Comparison of ENCODE assay signal across 1 cellular context in the genomic region with DNA sequence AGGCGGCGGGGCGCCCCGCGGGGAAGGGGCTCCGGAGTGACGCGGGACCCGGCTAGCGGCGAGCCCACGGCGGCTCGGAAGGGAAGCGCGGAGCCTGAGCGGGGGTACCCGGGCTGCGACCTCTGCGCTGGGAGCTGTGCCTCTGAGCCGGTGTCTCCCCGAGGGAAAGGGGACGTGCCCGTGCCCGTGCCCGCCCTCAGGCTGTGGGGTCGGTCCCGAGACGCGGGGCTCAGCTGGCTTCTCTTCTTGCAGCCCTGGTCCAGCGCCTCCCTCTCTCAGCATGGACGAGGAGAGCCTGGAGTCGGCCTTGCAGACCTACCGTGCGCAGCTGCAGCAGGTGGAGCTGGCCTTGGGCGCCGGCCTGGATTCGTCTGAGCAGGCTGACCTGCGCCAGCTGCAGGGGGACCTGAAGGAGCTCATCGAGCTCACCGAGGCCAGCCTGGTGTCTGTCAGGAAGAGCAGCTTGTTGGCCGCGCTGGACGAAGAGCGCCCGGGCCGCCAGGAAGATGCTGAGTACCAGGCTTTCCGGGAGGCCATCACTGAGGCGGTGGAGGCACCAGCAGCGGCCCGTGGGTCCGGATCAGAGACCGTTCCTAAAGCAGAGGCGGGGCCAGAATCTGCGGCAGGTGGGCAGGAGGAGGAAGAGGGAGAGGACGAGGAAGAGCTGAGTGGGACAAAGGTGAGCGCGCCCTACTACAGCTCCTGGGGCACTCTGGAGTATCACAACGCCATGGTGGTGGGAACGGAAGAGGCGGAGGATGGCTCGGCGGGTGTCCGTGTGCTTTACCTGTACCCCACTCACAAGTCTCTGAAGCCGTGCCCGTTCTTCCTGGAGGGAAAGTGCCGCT.
TF ChIP-seq lines count a peak whose summit lies in the region.

No MANE protein-coding gene starts in this region.

TF ChIP-seq in HepG2, 621 proteins besides CTCF, POLR2A, EP300 and RAD21 (continued from another document and continues in another):
- TF ChIP-seq, protein P1, sequence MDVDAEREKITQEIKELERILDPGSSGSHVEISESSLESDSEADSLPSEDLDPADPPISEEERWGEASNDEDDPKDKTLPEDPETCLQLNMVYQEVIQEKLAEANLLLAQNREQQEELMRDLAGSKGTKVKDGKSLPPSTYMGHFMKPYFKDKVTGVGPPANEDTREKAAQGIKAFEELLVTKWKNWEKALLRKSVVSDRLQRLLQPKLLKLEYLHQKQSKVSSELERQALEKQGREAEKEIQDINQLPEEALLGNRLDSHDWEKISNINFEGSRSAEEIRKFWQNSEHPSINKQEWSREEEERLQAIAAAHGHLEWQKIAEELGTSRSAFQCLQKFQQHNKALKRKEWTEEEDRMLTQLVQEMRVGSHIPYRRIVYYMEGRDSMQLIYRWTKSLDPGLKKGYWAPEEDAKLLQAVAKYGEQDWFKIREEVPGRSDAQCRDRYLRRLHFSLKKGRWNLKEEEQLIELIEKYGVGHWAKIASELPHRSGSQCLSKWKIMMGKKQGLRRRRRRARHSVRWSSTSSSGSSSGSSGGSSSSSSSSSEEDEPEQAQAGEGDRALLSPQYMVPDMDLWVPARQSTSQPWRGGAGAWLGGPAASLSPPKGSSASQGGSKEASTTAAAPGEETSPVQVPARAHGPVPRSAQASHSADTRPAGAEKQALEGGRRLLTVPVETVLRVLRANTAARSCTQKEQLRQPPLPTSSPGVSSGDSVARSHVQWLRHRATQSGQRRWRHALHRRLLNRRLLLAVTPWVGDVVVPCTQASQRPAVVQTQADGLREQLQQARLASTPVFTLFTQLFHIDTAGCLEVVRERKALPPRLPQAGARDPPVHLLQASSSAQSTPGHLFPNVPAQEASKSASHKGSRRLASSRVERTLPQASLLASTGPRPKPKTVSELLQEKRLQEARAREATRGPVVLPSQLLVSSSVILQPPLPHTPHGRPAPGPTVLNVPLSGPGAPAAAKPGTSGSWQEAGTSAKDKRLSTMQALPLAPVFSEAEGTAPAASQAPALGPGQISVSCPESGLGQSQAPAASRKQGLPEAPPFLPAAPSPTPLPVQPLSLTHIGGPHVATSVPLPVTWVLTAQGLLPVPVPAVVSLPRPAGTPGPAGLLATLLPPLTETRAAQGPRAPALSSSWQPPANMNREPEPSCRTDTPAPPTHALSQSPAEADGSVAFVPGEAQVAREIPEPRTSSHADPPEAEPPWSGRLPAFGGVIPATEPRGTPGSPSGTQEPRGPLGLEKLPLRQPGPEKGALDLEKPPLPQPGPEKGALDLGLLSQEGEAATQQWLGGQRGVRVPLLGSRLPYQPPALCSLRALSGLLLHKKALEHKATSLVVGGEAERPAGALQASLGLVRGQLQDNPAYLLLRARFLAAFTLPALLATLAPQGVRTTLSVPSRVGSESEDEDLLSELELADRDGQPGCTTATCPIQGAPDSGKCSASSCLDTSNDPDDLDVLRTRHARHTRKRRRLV (CRISPR knock-in tag; IDR thresholded peaks at IDR 0.05), result 0 out of 2 replicates have a peak, but pooled peaks have one; percentile 22
- TF ChIP-seq, protein P2, sequence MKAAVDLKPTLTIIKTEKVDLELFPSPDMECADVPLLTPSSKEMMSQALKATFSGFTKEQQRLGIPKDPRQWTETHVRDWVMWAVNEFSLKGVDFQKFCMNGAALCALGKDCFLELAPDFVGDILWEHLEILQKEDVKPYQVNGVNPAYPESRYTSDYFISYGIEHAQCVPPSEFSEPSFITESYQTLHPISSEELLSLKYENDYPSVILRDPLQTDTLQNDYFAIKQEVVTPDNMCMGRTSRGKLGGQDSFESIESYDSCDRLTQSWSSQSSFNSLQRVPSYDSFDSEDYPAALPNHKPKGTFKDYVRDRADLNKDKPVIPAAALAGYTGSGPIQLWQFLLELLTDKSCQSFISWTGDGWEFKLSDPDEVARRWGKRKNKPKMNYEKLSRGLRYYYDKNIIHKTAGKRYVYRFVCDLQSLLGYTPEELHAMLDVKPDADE (CRISPR knock-in tag; IDR thresholded peaks at IDR 0.05), result 0 out of 2 replicates have a peak, but pooled peaks have one; percentile 51
- TF ChIP-seq KDM2A (CRISPR knock-in tag; IDR thresholded peaks at IDR 0.05; ENCODE audit: borderline replicate concordance, low read depth) (no peak), ZNF709 (CRISPR knock-in tag; IDR thresholded peaks at IDR 0.05) (no peak), NFYB (CRISPR knock-in tag; IDR thresholded peaks at IDR 0.05) (no peak), HNRNPLL (IDR thresholded peaks at IDR 0.05; ENCODE audit: low read depth, low read length, poor library complexity, severe bottlenecking) (peak; percentile 34), ZNF878 (CRISPR knock-in tag; IDR thresholded peaks at IDR 0.05) (no peak), SIN3B (IDR thresholded peaks at IDR 0.05; ENCODE audit: low read length) (no peak), SAP130 (CRISPR knock-in tag; IDR thresholded peaks at IDR 0.05; ENCODE audit: low read depth) (no peak), ZNF619 (CRISPR knock-in tag; IDR thresholded peaks at IDR 0.05) (no peak), PTBP1 (IDR thresholded peaks at IDR 0.05; ENCODE audit: low read depth, low read length, poor library complexity, severe bottlenecking) (no peak), KDM3A (CRISPR knock-in tag; IDR thresholded peaks at IDR 0.05; ENCODE audit: low read depth) (no peak), ZNF484 (CRISPR knock-in tag; IDR thresholded peaks at IDR 0.05; ENCODE audit: borderline replicate concordance, low read depth) (no peak), ZNF335 (CRISPR knock-in tag; IDR thresholded peaks at IDR 0.05) (no peak), CEBPB (IDR thresholded peaks at IDR 0.05; ENCODE audit: borderline replicate concordance, low read depth, low read length) (no peak), ZNF138 (CRISPR knock-in tag; IDR thresholded peaks at IDR 0.05; ENCODE audit: low read depth) (no peak), CREM (IDR thresholded peaks at IDR 0.05) (no peak), CREM (CRISPR knock-in tag; IDR thresholded peaks at IDR 0.05) (0 out of 2 replicates have a peak, but pooled peaks have one; percentile 8), ZNF781 (CRISPR knock-in tag; IDR thresholded peaks at IDR 0.05; ENCODE audit: borderline replicate concordance, not compliant biosample characterization) (no peak), ZBTB42 (CRISPR knock-in tag; IDR thresholded peaks at IDR 0.05) (no peak), ZNF782 (CRISPR knock-in tag; IDR thresholded peaks at IDR 0.05; ENCODE audit: borderline replicate concordance) (no peak), ATF1 (CRISPR knock-in tag; IDR thresholded peaks at IDR 0.05) (no peak), NCOA1 (CRISPR knock-in tag; IDR thresholded peaks at IDR 0.05) (no peak)
- TF ChIP-seq, protein P3, sequence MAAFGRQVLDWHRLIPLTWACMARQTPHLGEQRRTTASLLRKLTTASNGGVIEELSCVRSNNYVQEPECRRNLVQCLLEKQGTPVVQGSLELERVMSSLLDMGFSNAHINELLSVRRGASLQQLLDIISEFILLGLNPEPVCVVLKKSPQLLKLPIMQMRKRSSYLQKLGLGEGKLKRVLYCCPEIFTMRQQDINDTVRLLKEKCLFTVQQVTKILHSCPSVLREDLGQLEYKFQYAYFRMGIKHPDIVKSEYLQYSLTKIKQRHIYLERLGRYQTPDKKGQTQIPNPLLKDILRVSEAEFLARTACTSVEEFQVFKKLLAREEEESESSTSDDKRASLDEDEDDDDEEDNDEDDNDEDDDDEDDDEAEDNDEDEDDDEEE (CRISPR knock-in tag; IDR thresholded peaks at IDR 0.05), result no peak; the same call in 1 of the 2 replicates
- TF ChIP-seq, protein P4, sequence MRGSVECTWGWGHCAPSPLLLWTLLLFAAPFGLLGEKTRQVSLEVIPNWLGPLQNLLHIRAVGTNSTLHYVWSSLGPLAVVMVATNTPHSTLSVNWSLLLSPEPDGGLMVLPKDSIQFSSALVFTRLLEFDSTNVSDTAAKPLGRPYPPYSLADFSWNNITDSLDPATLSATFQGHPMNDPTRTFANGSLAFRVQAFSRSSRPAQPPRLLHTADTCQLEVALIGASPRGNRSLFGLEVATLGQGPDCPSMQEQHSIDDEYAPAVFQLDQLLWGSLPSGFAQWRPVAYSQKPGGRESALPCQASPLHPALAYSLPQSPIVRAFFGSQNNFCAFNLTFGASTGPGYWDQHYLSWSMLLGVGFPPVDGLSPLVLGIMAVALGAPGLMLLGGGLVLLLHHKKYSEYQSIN (CRISPR knock-in tag; IDR thresholded peaks at IDR 0.05; ENCODE audit: borderline replicate concordance), result no peak
- TF ChIP-seq, protein P5, sequence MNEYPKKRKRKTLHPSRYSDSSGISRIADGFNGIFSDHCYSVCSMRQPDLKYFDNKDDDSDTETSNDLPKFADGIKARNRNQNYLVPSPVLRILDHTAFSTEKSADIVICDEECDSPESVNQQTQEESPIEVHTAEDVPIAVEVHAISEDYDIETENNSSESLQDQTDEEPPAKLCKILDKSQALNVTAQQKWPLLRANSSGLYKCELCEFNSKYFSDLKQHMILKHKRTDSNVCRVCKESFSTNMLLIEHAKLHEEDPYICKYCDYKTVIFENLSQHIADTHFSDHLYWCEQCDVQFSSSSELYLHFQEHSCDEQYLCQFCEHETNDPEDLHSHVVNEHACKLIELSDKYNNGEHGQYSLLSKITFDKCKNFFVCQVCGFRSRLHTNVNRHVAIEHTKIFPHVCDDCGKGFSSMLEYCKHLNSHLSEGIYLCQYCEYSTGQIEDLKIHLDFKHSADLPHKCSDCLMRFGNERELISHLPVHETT (CRISPR knock-in tag; conservative IDR thresholded peaks at IDR 0.05), result no peak
- TF ChIP-seq, protein P6, sequence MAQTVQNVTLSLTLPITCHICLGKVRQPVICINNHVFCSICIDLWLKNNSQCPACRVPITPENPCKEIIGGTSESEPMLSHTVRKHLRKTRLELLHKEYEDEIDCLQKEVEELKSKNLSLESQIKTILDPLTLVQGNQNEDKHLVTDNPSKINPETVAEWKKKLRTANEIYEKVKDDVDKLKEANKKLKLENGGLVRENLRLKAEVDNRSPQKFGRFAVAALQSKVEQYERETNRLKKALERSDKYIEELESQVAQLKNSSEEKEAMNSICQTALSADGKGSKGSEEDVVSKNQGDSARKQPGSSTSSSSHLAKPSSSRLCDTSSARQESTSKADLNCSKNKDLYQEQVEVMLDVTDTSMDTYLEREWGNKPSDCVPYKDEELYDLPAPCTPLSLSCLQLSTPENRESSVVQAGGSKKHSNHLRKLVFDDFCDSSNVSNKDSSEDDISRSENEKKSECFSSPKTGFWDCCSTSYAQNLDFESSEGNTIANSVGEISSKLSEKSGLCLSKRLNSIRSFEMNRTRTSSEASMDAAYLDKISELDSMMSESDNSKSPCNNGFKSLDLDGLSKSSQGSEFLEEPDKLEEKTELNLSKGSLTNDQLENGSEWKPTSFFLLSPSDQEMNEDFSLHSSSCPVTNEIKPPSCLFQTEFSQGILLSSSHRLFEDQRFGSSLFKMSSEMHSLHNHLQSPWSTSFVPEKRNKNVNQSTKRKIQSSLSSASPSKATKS (CRISPR knock-in tag; IDR thresholded peaks at IDR 0.05), result no peak
- TF ChIP-seq, protein P7, sequence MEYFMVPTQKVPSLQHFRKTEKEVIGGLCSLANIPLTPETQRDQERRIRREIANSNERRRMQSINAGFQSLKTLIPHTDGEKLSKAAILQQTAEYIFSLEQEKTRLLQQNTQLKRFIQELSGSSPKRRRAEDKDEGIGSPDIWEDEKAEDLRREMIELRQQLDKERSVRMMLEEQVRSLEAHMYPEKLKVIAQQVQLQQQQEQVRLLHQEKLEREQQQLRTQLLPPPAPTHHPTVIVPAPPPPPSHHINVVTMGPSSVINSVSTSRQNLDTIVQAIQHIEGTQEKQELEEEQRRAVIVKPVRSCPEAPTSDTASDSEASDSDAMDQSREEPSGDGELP (IDR thresholded peaks at IDR 0.05; ENCODE audit: borderline replicate concordance, low read depth), result peak; percentile 18; the same call in 1 of the 2 replicates
- TF ChIP-seq, protein P8, sequence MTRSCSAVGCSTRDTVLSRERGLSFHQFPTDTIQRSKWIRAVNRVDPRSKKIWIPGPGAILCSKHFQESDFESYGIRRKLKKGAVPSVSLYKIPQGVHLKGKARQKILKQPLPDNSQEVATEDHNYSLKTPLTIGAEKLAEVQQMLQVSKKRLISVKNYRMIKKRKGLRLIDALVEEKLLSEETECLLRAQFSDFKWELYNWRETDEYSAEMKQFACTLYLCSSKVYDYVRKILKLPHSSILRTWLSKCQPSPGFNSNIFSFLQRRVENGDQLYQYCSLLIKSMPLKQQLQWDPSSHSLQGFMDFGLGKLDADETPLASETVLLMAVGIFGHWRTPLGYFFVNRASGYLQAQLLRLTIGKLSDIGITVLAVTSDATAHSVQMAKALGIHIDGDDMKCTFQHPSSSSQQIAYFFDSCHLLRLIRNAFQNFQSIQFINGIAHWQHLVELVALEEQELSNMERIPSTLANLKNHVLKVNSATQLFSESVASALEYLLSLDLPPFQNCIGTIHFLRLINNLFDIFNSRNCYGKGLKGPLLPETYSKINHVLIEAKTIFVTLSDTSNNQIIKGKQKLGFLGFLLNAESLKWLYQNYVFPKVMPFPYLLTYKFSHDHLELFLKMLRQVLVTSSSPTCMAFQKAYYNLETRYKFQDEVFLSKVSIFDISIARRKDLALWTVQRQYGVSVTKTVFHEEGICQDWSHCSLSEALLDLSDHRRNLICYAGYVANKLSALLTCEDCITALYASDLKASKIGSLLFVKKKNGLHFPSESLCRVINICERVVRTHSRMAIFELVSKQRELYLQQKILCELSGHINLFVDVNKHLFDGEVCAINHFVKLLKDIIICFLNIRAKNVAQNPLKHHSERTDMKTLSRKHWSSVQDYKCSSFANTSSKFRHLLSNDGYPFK (CRISPR knock-in tag; IDR thresholded peaks at IDR 0.05; ENCODE audit: borderline replicate concordance), result 0 out of 2 replicates have a peak, but pooled peaks have one; percentile 16
- TF ChIP-seq, protein P9, sequence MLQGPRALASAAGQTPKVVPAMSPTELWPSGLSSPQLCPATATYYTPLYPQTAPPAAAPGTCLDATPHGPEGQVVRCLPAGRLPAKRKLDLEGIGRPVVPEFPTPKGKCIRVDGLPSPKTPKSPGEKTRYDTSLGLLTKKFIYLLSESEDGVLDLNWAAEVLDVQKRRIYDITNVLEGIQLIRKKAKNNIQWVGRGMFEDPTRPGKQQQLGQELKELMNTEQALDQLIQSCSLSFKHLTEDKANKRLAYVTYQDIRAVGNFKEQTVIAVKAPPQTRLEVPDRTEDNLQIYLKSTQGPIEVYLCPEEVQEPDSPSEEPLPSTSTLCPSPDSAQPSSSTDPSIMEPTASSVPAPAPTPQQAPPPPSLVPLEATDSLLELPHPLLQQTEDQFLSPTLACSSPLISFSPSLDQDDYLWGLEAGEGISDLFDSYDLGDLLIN (CRISPR knock-in tag; IDR thresholded peaks at IDR 0.05; ENCODE audit: borderline replicate concordance), result no peak; the same call in 1 of the 2 replicates
- TF ChIP-seq, protein P10, sequence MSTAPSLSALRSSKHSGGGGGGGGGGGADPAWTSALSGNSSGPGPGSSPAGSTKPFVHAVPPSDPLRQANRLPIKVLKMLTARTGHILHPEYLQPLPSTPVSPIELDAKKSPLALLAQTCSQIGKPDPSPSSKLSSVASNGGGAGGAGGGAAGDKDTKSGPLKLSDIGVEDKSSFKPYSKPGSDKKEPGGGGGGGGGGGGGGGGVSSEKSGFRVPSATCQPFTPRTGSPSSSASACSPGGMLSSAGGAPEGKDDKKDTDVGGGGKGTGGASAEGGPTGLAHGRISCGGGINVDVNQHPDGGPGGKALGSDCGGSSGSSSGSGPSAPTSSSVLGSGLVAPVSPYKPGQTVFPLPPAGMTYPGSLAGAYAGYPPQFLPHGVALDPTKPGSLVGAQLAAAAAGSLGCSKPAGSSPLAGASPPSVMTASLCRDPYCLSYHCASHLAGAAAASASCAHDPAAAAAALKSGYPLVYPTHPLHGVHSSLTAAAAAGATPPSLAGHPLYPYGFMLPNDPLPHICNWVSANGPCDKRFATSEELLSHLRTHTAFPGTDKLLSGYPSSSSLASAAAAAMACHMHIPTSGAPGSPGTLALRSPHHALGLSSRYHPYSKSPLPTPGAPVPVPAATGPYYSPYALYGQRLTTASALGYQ (CRISPR knock-in tag; IDR thresholded peaks at IDR 0.05), result no peak
